In genomic region chr17:38867179-38867994, GRCh38 we compare ENCODE assay signal across 8 cellular contexts. TPM values are rescaled to one million over a fixed set of nuclear protein-coding genes. Genes with fewer than 3 reads are reported as not detected.
DNase-seq lines count a peak whose midpoint lies in the region; ATAC-seq, FAIRE-seq and TF ChIP-seq lines count a peak whose summit lies in the region.

No MANE protein-coding gene starts in this region.

- BruUV-seq in IMR-90 (replicated peaks; lab: Mats Ljungman, UMichigan), result no TSS peak

- WGBS in IMR-90 (ENCODE audit: extremely low coverage in 2 of 2, insufficient read length in 1 of 2), 2 experiments, result 65% methylated on average over 4 of the region's 33 CpGs; no CpG with 5 or more reads in 1 of the 2 experiments

- peak overlapping the region; percentile 96; the same call in 1 of the 2 replicates for H3K23ac ChIP-seq in IMR-90 (ENCODE audit: low read depth, low read length)

- H3K9ac ChIP-seq in IMR-90 (ENCODE audit: low read depth, low read length), result peak overlapping the region; percentile 87

- H4K8ac ChIP-seq in IMR-90 (ENCODE audit: low read depth in 2 of 2, low read length in 2 of 2), result peak overlapping the region; percentile 81 to 83

- H3K4me1 ChIP-seq in CD4-positive, CD25-positive, alpha-beta regulatory T cell (ENCODE audit: control insufficient read depth, insufficient read depth, low read length, poor library complexity, severe bottlenecking), result peaks cover 35% of the 10 kb centered on the region
- peaks cover 14% of the 10 kb centered on the region for H3K4me1 ChIP-seq in IMR-90 (ENCODE audit: control insufficient read depth, insufficient read depth, low read length)

- FAIRE-seq in GM12891 (lab: Jason Lieb, UNC), result no peak

- peak overlapping the region; percentile 97 for H3K4ac ChIP-seq in IMR-90 (ENCODE audit: low read depth, low read length)

- peaks cover 4% of the 10 kb centered on the region for H3K36me3 Mint-ChIP-seq in CD4-positive, CD25-positive, alpha-beta regulatory T cell

- in situ Hi-C loops in IMR-90 (cut with MboI; ENCODE audit: low sequenced_read_pairs), result no loop called here

- peaks cover 19% of the 10 kb centered on the region for H4K20me1 ChIP-seq in IMR-90 (ENCODE audit: insufficient read depth, low read length)

- peak overlapping the region; percentile 93 for H3K56ac ChIP-seq in IMR-90 (ENCODE audit: extremely low read depth, insufficient read depth, low read length)

- intact Hi-C loops in IMR-90 (cut with micrococcal nuclease) (loop anchor here (5.0 kb wide), 1 partner anchor 115 kb away; no protein-coding TSS in a partner anchor), left cardiac atrium (cut with DNase I) (loop anchor here (5.0 to 10.0 kb wide), 4 partner anchors 40 to 287 kb away; partner anchors contain the start of gene PLXDC1 (in 1 of the 2))

- peak overlapping the region; percentile 78 for H3K18ac ChIP-seq in IMR-90 (ENCODE audit: low read depth, low read length)

- peak overlapping the region; percentile 94 for H2AK9ac ChIP-seq in IMR-90 (replicated peaks; ENCODE audit: low read depth, low read length, poor library complexity)

- H2BK20ac ChIP-seq in IMR-90 (ENCODE audit: low read depth, low read length), result peak overlapping the region; percentile 81

- H2BK15ac ChIP-seq in IMR-90 (ENCODE audit: low read depth, low read length), result peak overlapping the region; percentile 89

- peaks cover 0 to 2% (median 0%) of the 10 kb centered on the region in 7 donors for H3K9me3 Mint-ChIP-seq in CD4-positive, CD25-positive, alpha-beta regulatory T cell

- DNase-seq in CD4-positive, CD25-positive, alpha-beta regulatory T cell, result peak; percentile 55 to 79 (median 59)
- peak; percentile 68 for DNase-seq in IMR-90
- no peak for DNase-seq in RWPE1 (ENCODE audit: low spot score)
- DNase-seq in activated naive CD4-positive, alpha-beta T cell treated with anti-CD3 and anti-CD28 coated beads, Interleukin-2, amount 50 U/mL, for 16 hours, result peak; percentile 62
- DNase-seq in left cardiac atrium, result peak; percentile 72
- peak; percentile 85 for DNase-seq in putamen (ENCODE audit: low spot score)
- no peak for DNase-seq in GM12891 (ENCODE audit: insufficient read length, low spot score)

- H3K4me2 ChIP-seq in IMR-90 (ENCODE audit: low read depth, low read length), result peak overlapping the region; percentile 94

- peaks cover 8 to 35% (median 27%) of the 10 kb centered on the region in 4 donors for H3K4me1 Mint-ChIP-seq in CD4-positive, CD25-positive, alpha-beta regulatory T cell

- H4K91ac ChIP-seq in IMR-90 (ENCODE audit: insufficient read depth, low read depth, low read length), result peak overlapping the region; percentile 93

- H3K4me3 Mint-ChIP-seq in CD4-positive, CD25-positive, alpha-beta regulatory T cell, result peak overlapping the region; percentile 98 to 99 (median 98)

- no peaks in the 10 kb centered on the region for H3K9me3 ChIP-seq in CD4-positive, CD25-positive, alpha-beta regulatory T cell (ENCODE audit: control insufficient read depth in 2 of 2, low read length in 2 of 2)
- no peaks in the 10 kb centered on the region for H3K9me3 ChIP-seq in IMR-90 (ENCODE audit: control insufficient read depth, insufficient read depth, low read length)

- H2AK5ac ChIP-seq in IMR-90 (ENCODE audit: low read depth, low read length), result peak overlapping the region; percentile 97

- peak overlapping the region; percentile 91 for H2BK120ac ChIP-seq in IMR-90 (ENCODE audit: low read depth, low read length)

- peak overlapping the region; percentile 83 to 96 (median 87) for H3K27ac Mint-ChIP-seq in CD4-positive, CD25-positive, alpha-beta regulatory T cell

- dilution Hi-C loops in IMR-90 (cut with HindIII; ENCODE audit: low sequenced_read_pairs, unreplicated experiment), result no loop called here

- H2BK5ac ChIP-seq in IMR-90 (ENCODE audit: low read depth, low read length, poor library complexity, severe bottlenecking), result peak overlapping the region; percentile 89

- CTCF ChIA-PET in IMR-90 (lab: Yijun Ruan, JAX), result no interaction called here
- CTCF ChIA-PET in RWPE1 (lab: Yijun Ruan, JAX), result no interaction called here

- H3K27me3 ChIP-seq in CD4-positive, CD25-positive, alpha-beta regulatory T cell (ENCODE audit: control insufficient read depth, insufficient read depth, low read length), result no peaks in the 10 kb centered on the region
- no peaks in the 10 kb centered on the region for H3K27me3 ChIP-seq in IMR-90 (ENCODE audit: control insufficient read depth, insufficient read depth, low read length)

- peaks cover 0 to 17% of the 10 kb centered on the region in 2 experiments; a peak in 2 of 4 replicates for H3K79me1 ChIP-seq in IMR-90 (ENCODE audit: low read depth in 1 of 2, low read length in 2 of 2)

- TF ChIP-seq CTCF in IMR-90 (conservative IDR thresholded peaks at IDR 0.05; ENCODE audit: low read depth, low read length) (peak; percentile 29), RWPE1 (conservative IDR thresholded peaks at IDR 0.05; ENCODE audit: low read depth) (no peak)

- H2AFZ ChIP-seq in IMR-90 (replicated peaks; ENCODE audit: low read length, poor library complexity), result peak overlapping the region; percentile 73

- H3K27me3 Mint-ChIP-seq in CD4-positive, CD25-positive, alpha-beta regulatory T cell, result peaks cover 21% of the 10 kb centered on the region

- H3K14ac ChIP-seq in IMR-90 (replicated peaks; ENCODE audit: low read depth, low read length), result peak overlapping the region; percentile 96

- ATAC-seq in CD4-positive, CD25-positive, alpha-beta regulatory T cell (ENCODE audit: low read depth in 2 of 2), result no peak
- peak; percentile 6; the same call in 1 of the 2 replicates for ATAC-seq in IMR-90 (ENCODE audit: low read depth)
- no peak for ATAC-seq in left cardiac atrium
- no peak for ATAC-seq in HG03280 (IDR thresholded peaks at IDR 0.05; ENCODE audit: unreplicated experiment)

- no peak for TF ChIP-seq RAD21 in IMR-90 (IDR thresholded peaks at IDR 0.05; ENCODE audit: low read length)

- H3K4me3 ChIP-seq in CD4-positive, CD25-positive, alpha-beta regulatory T cell (ENCODE audit: low read depth, low read length), result peak overlapping the region; percentile 85
- H3K4me3 ChIP-seq in IMR-90 (ENCODE audit: insufficient read depth, low read depth, low read length), result peak overlapping the region; percentile 90

- H3K9me1 ChIP-seq in IMR-90 (ENCODE audit: insufficient read depth, low read length), result peaks cover 7% of the 10 kb centered on the region

- TF ChIP-seq POLR2A in IMR-90 (IDR thresholded peaks at IDR 0.05; ENCODE audit: low read depth, low read length) (no peak), GM12891 (IDR thresholded peaks at IDR 0.05; ENCODE audit: low read depth, low read length) (no peak)

- no peaks in the 10 kb centered on the region for H3K36me3 ChIP-seq in CD4-positive, CD25-positive, alpha-beta regulatory T cell (ENCODE audit: control insufficient read depth, insufficient read depth, low read length)
- H3K36me3 ChIP-seq in IMR-90 (ENCODE audit: control insufficient read depth, insufficient read depth, low read length), result peaks cover 8% of the 10 kb centered on the region

- H3K27ac ChIP-seq in CD4-positive, CD25-positive, alpha-beta regulatory T cell (ENCODE audit: insufficient read depth, low read length, poor library complexity, severe bottlenecking), result peak overlapping the region; percentile 86
- peak overlapping the region; percentile 90 for H3K27ac ChIP-seq in IMR-90 (ENCODE audit: insufficient read depth, low read length)
- peak overlapping the region; percentile 98; the same call in 1 of the 2 replicates for H3K27ac ChIP-seq in RWPE1

- POLR2A ChIA-PET in IMR-90 (lab: Charles Lee; ENCODE audit: unreplicated experiment) (no interaction called here), RWPE1 (lab: Yijun Ruan, JAX; ENCODE audit: low non-redundant PET) (interaction anchor here (0.5 kb wide), 1 partner anchor 119 kb away, joined by 5 read pairs; no protein-coding TSS in a partner anchor)

- peak overlapping the region; percentile 66 for H4K5ac ChIP-seq in IMR-90 (ENCODE audit: low read depth, low read length)

TF ChIP-seq in IMR-90, 13 proteins besides CTCF, POLR2A, EP300 and RAD21 (continues in another document):
- 0 out of 2 replicates have a peak, but pooled peaks have one; percentile 10 for TF ChIP-seq MAZ (IDR thresholded peaks at IDR 0.05; ENCODE audit: borderline replicate concordance, low read depth, low read length)
- no peak for TF ChIP-seq RFX5 (IDR thresholded peaks at IDR 0.05; ENCODE audit: low read depth, low read length)
- no peak for TF ChIP-seq BHLHE40 (IDR thresholded peaks at IDR 0.05; ENCODE audit: low read depth, low read length)

TF ChIP-seq in GM12891, 5 proteins besides CTCF, POLR2A, EP300 and RAD21:
- TF ChIP-seq PAX5 (IDR thresholded peaks at IDR 0.05; ENCODE audit: insufficient read depth, low read length, severe bottlenecking) (no peak), SPI1 (IDR thresholded peaks at IDR 0.05; ENCODE audit: low read depth, low read length) (no peak), POU2F2 (IDR thresholded peaks at IDR 0.05; ENCODE audit: low read depth, low read length) (no peak; the same call in 1 of the 2 replicates), POLR2AphosphoS5 (IDR thresholded peaks at IDR 0.05; ENCODE audit: low read depth, low read length) (no peak)

RNA-seq across cellular contexts. Expression of gene LASP1, which starts 2.5 kb away (rescaled TPM):
- 154 TPM for total RNA-seq in CD4-positive, CD25-positive, alpha-beta regulatory T cell
- polyA plus RNA-seq in CD4-positive, CD25-positive, alpha-beta regulatory T cell, result 10 to 100 TPM; 50.3 to 77.3 (median 62.8) TPM
- total RNA-seq in IMR-90 (2012; rRNA removed) (79.8 and 113 TPM in 2 replicates), left cardiac atrium (10 to 100 TPM; 51.8 to 55.0 TPM)
- 262 and 304 TPM in 2 replicates for polyA plus RNA-seq in IMR-90 (2012; rRNA removed)
- polyA plus RNA-seq in IMR-90 (2012; cell fraction: cytosol; rRNA removed), result 126 and 206 TPM in 2 replicates
- polyA plus RNA-seq in IMR-90 (2012; cell fraction: nucleus; rRNA removed; ENCODE audit: low replicate concordance), result 161 and 251 TPM in 2 replicates
- polyA plus RNA-seq in GM12891 (2012; ENCODE audit: low read depth, missing spikeins), result 88.8 TPM

RNA-seq across cellular contexts. Expression of gene RPL23, which starts 13.9 kb away (rescaled TPM):
- 1,411 TPM for total RNA-seq in CD4-positive, CD25-positive, alpha-beta regulatory T cell
- 1,000 to 10,000 TPM; 1,034 to 1,357 (median 1,206) TPM for polyA plus RNA-seq in CD4-positive, CD25-positive, alpha-beta regulatory T cell
- 1,170 and 2,401 TPM in 2 replicates for total RNA-seq in IMR-90 (2012; rRNA removed)
- 1,882 and 2,308 TPM in 2 replicates for polyA plus RNA-seq in IMR-90 (2012; rRNA removed)
- polyA plus RNA-seq in IMR-90 (2012; cell fraction: cytosol; rRNA removed), result 437 and 806 TPM in 2 replicates
- polyA plus RNA-seq in IMR-90 (2012; cell fraction: nucleus; rRNA removed; ENCODE audit: low replicate concordance), result 76.8 and 944 TPM in 2 replicates
- 100 to 1,000 TPM; 892 to 925 TPM for total RNA-seq in left cardiac atrium
- polyA plus RNA-seq in GM12891 (2012; ENCODE audit: low read depth, missing spikeins), result 5,289 TPM

RNA-seq across cellular contexts. Expression of gene CWC25, which starts 42.3 kb away (rescaled TPM):
- total RNA-seq in CD4-positive, CD25-positive, alpha-beta regulatory T cell, result 69.5 TPM
- 10 to 100 TPM in 1 of 4 donors, 1 to 10 TPM in 3; 4.4 to 11.2 (median 8.3) TPM for polyA plus RNA-seq in CD4-positive, CD25-positive, alpha-beta regulatory T cell
- total RNA-seq in IMR-90 (2012; rRNA removed) (9.1 and 9.7 TPM in 2 replicates), left cardiac atrium (10 to 100 TPM in 1 of 2 donors, 1 to 10 TPM in 1; 8.5 to 12.1 TPM)
- polyA plus RNA-seq in IMR-90 (2012; rRNA removed), result 14.9 and 16.1 TPM in 2 replicates
- polyA plus RNA-seq in IMR-90 (2012; cell fraction: cytosol; rRNA removed), result 3.5 and 6.3 TPM in 2 replicates
- 23.8 and 64.0 TPM in 2 replicates for polyA plus RNA-seq in IMR-90 (2012; cell fraction: nucleus; rRNA removed; ENCODE audit: low replicate concordance)
- polyA plus RNA-seq in GM12891 (2012; ENCODE audit: low read depth, missing spikeins), result 16.1 TPM

Comparison
In these comparisons a context has a peak if more than half of its experiments do, and no peak if none do; other contexts are left out.
1. DNase-seq: peak in CD4-positive, CD25-positive, alpha-beta regulatory T cell (3 of 3), IMR-90 (single experiment), activated naive CD4-positive, alpha-beta T cell treated with anti-CD3 and anti-CD28 coated beads, Interleukin-2, amount 50 U/mL, for 16 hours (single experiment), left cardiac atrium (single experiment) and putamen (single experiment); none in RWPE1 (single experiment) and GM12891 (single experiment).
2. Peak in every context shown above with its lines, with median percentiles within 50 percentile points of each other: H3K27ac ChIP-seq.